25 cellular contexts compared by ENCODE assay signal in genomic region chr18:65990944-65991708, GRCh38.
DNase-seq lines count a peak whose midpoint lies in the region; ATAC-seq lines count a peak whose summit lies in the region.
"Had no signal": no experiment of that assay in that cellular context is flagged by ENCODE, and none has a peak within 500 bp of the region (broad histone marks: within the 10 kb centered on the region; RNA-seq: fewer than 3 reads in every experiment).

No MANE protein-coding gene starts in this region.

- H3K4ac ChIP-seq in mesendoderm (ENCODE audit: low read depth, low read length): no peak overlapping the region

- no peak overlapping the region for H3K9ac ChIP-seq in mesendoderm (ENCODE audit: low read length)

- H2AK5ac ChIP-seq in mesendoderm (ENCODE audit: low read length): no peak overlapping the region

- no peak for ATAC-seq in GM21390 (IDR thresholded peaks at IDR 0.05; ENCODE audit: unreplicated experiment)
- ATAC-seq: gastrocnemius medialis, HepG2, T-cell had no signal

- no peak overlapping the region for H3K18ac ChIP-seq in mesendoderm (ENCODE audit: low read length)

- WGBS in mesendoderm (ENCODE audit: extremely low coverage, insufficient coverage, low lambda C conversion rate): no CpG with 5 or more reads among the region's 3 CpGs

- H2BK15ac ChIP-seq in mesendoderm (replicated peaks; ENCODE audit: low read depth): no peak overlapping the region

- H3K4me1 ChIP-seq in mesendoderm (ENCODE audit: control insufficient read depth, low read depth, low read length): no peaks in the 10 kb centered on the region
- H3K4me1 ChIP-seq: esophagus squamous epithelium, gastrocnemius medialis, testis had no signal

- H2BK5ac ChIP-seq in mesendoderm (ENCODE audit: low read length): no peak overlapping the region

- no peak overlapping the region for H3K56ac ChIP-seq in mesendoderm (ENCODE audit: low read length)

- H3K27me3 ChIP-seq in mesendoderm (ENCODE audit: insufficient read depth, low read length, poor library complexity): no peaks in the 10 kb centered on the region
- H3K27me3 ChIP-seq: esophagus squamous epithelium, gastrocnemius medialis, testis had no signal

- no peak overlapping the region for H4K5ac ChIP-seq in mesendoderm (ENCODE audit: low read length)

- no peaks in the 10 kb centered on the region for H3K79me2 ChIP-seq in mesendoderm (ENCODE audit: control insufficient read depth, insufficient read depth, low read length)

- DNase-seq in NCI-H1092 treated with DMSO at 0.1 percent for 48 hours (lab: John Stamatoyannopoulos, UW) (peak; percentile 11), NCI-H1092 (lab: John Stamatoyannopoulos, UW) (no peak), NCI-H1105 treated with DMSO at 0.1 percent for 48 hours (lab: John Stamatoyannopoulos, UW) (peak; percentile 25), NOMO-1 treated with DMSO at 0.1 percent for 48 hours (lab: John Stamatoyannopoulos, UW; ENCODE audit: unreplicated experiment) (peak; percentile 71), mesendoderm (peak; percentile 32), NCI-H526 treated with DMSO at 0.1 percent for 48 hours (lab: John Stamatoyannopoulos, UW) (no peak)
- DNase-seq in activated CD4-positive, alpha-beta T cell treated with anti-CD3 and anti-CD28 coated beads, Interleukin-2, amount 50 U/mL, for 4 hours: no peak
- DNase-seq: 8988T; activated CD4-positive, alpha-beta T cell treated with anti-CD3 and anti-CD28 coated beads for 4 hours; activated naive CD4-positive, alpha-beta T cell treated with Interleukin-2 at 50 U/mL for 16 hours; activated T-cell treated with anti-CD3 and anti-CD28 coated beads, Interleukin-2, amount 50 U/mL, for 48 hours; cortex of kidney; endodermal cell; esophagus squamous epithelium; gastrocnemius medialis; occipital lobe; SHP77; stimulated activated CD4-positive, alpha-beta T cell treated with anti-CD3 and anti-CD28 coated beads, Interleukin-2, amount 100 ng/mL, for 24 hours; stimulated activated naive CD4-positive, alpha-beta T cell; T-cell; testis had no signal

- no peaks in the 10 kb centered on the region for H3K79me1 ChIP-seq in mesendoderm (ENCODE audit: low read length)

- no peak overlapping the region for H4K8ac ChIP-seq in mesendoderm (ENCODE audit: low read depth, low read length)

- no peak overlapping the region for H3K27ac ChIP-seq in mesendoderm (ENCODE audit: low read depth, low read length)
- H3K27ac ChIP-seq: esophagus squamous epithelium, gastrocnemius medialis, skin epidermis, testis had no signal

- H3K4me3 ChIP-seq in mesendoderm (ENCODE audit: low read length): no peak overlapping the region
- H3K4me3 ChIP-seq: esophagus squamous epithelium, gastrocnemius medialis, lung, skin epidermis, testis had no signal

- H3K4me2 ChIP-seq in mesendoderm (ENCODE audit: low read length): no peak overlapping the region

- H3K36me3 ChIP-seq in mesendoderm (ENCODE audit: control insufficient read depth, insufficient read depth, low read length): no peaks in the 10 kb centered on the region
- H3K36me3 ChIP-seq: esophagus squamous epithelium, gastrocnemius medialis had no signal

- H2BK120ac ChIP-seq in mesendoderm (ENCODE audit: low read depth, low read length): no peak overlapping the region

- H3K23ac ChIP-seq in mesendoderm (ENCODE audit: low read length): no peak overlapping the region

Comparison
In these comparisons a context has a peak if more than half of its experiments do, and no peak if none do; other contexts are left out.
1. DNase-seq: peak in NCI-H1092 treated with DMSO at 0.1 percent for 48 hours (single experiment), NCI-H1105 treated with DMSO at 0.1 percent for 48 hours (single experiment), NOMO-1 treated with DMSO at 0.1 percent for 48 hours (single experiment) and mesendoderm (single experiment); none in NCI-H1092 (single experiment), NCI-H526 treated with DMSO at 0.1 percent for 48 hours (single experiment) and activated CD4-positive, alpha-beta T cell treated with anti-CD3 and anti-CD28 coated beads, Interleukin-2, amount 50 U/mL, for 4 hours (0 of 2).